8 cellular contexts compared by ENCODE assay signal in the genomic region with DNA sequence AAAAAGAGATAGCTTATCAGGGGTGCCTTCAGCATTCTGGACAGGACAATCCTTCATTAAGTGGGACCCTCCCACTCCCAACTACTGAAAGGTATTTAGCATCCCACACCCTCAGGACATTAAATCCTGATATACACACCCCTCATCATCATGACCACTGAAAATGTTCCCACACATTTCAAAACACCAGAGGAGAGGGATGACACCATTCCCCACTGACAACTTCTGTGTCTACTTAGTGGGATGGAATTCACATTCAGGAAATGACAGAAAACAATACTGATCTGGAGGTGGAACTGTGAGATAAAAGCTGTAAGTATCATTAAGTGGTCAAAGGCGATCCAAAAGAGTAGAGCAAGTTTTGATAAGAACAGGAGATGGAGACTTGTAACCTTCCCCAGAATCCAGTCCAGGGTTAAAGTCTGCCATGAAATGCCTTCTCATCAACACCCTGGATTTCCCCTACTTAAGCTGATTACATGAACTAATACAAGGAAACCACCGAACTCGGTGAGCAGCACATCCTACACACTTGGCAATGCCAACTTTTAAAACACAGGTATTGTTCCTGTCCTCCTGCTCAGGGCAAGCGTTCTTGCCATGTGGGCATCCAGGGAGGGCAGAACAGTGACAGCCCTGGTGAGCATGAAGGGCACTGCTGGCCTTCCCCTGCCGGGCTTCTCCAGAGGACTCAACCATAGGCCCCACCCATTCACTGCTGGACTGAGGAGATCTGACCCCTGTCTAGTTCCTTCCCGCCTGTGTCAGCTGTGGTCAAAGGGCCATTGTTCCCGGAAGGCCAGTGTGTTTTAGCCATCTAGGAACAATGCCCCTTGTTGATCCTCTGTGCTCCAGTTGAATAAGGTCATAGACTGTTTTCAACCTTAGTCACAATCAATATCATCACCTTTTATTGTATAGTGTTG.
DNase-seq lines count a peak whose midpoint lies in the region; ATAC-seq and TF ChIP-seq lines count a peak whose summit lies in the region.

No MANE protein-coding gene starts in this region.

- H3K27ac Mint-ChIP-seq in neural progenitor cell, result no peak overlapping the region

- H3F3A ChIP-seq in neural progenitor cell (ENCODE audit: low read depth), result no peaks in the 10 kb centered on the region

- peak overlapping the region; percentile 16 for H3K4me2 ChIP-seq in neural progenitor cell

- H3K36me3 ChIP-seq in neural progenitor cell, result no peaks in the 10 kb centered on the region
- H3K36me3 ChIP-seq in breast epithelium, result no peaks in the 10 kb centered on the region
- no peaks in the 10 kb centered on the region for H3K36me3 ChIP-seq in transverse colon

- intact Hi-C loops in breast epithelium (cut with DNase I; ENCODE audit: low total_unique reads) (no loop called here), transverse colon (cut with DNase I; ENCODE audit: low total_unique reads) (no loop called here)

- peaks cover 6% of the 10 kb centered on the region for H3K4me1 Mint-ChIP-seq in neural progenitor cell

- no peak for TF ChIP-seq POLR2A in breast epithelium (IDR thresholded peaks at IDR 0.05)
- TF ChIP-seq POLR2A in transverse colon (IDR thresholded peaks at IDR 0.05), result no peak

- TF ChIP-seq EP300 in transverse colon (IDR thresholded peaks at IDR 0.05; ENCODE audit: low read depth), result no peak

- H3K36me3 Mint-ChIP-seq in neural progenitor cell, result no peaks in the 10 kb centered on the region

- DNase-seq in anterior cingulate cortex (lab: John Stamatoyannopoulos, UW), result peak in 41 of 58 donors; percentile 13 to 81 (median 57)
- peak; percentile 55 for DNase-seq in neural progenitor cell (ENCODE audit: low spot score)
- no peak for DNase-seq in NK-92 treated with Interleukin-12 subunit alpha and Interleukin-12 subunit beta, amount 100 ng/mL, for 24 hours (lab: John Stamatoyannopoulos, UW)
- DNase-seq in breast epithelium (ENCODE audit: low spot score in 2 of 2), result no peak
- DNase-seq in transverse colon, result no peak

- H3K9ac ChIP-seq in neural progenitor cell, result no peak overlapping the region

- ATAC-seq in GM18867 (IDR thresholded peaks at IDR 0.05; ENCODE audit: unreplicated experiment), result peak; percentile 36
- peak; percentile 55 for ATAC-seq in HG02852 (IDR thresholded peaks at IDR 0.05; ENCODE audit: unreplicated experiment)
- no peak for ATAC-seq in HG03439 (IDR thresholded peaks at IDR 0.05; ENCODE audit: unreplicated experiment)

- no peak overlapping the region for H2AFZ ChIP-seq in neural progenitor cell (replicated peaks)

- in situ Hi-C loops in transverse colon (cut with MboI; ENCODE audit: low pct_ligation_motif_present in 1 of 4, low pct_unique_long_range_greater_than_20kb in 1 of 4, low sequenced_read_pairs in 3 of 4), result no loop called here

- H3K9me3 Mint-ChIP-seq in neural progenitor cell, result no peaks in the 10 kb centered on the region

- no peak overlapping the region for H3K4me3 Mint-ChIP-seq in neural progenitor cell

- H3K79me2 ChIP-seq in neural progenitor cell (ENCODE audit: low read depth), result no peaks in the 10 kb centered on the region

- H3K4me3 ChIP-seq in neural progenitor cell (no peak overlapping the region), breast epithelium (no peak overlapping the region), transverse colon (no peak overlapping the region)

- no peaks in the 10 kb centered on the region for H3K9me3 ChIP-seq in neural progenitor cell (ENCODE audit: low read depth)
- H3K9me3 ChIP-seq in breast epithelium, result no peaks in the 10 kb centered on the region
- no peaks in the 10 kb centered on the region for H3K9me3 ChIP-seq in transverse colon

- 65 to 68% methylated on average over 3 to 7 of the region's 7 CpGs for WGBS in transverse colon (ENCODE audit: low coverage in 1 of 2), 2 donors

- H3K27me3 Mint-ChIP-seq in neural progenitor cell (ENCODE audit: insufficient read depth, low read depth), result no peaks in the 10 kb centered on the region

- TF ChIP-seq CTCF in neural progenitor cell (IDR thresholded peaks at IDR 0.05) (no peak), breast epithelium (IDR thresholded peaks at IDR 0.05) (no peak), transverse colon (IDR thresholded peaks at IDR 0.05) (no peak)

- peaks cover 7% of the 10 kb centered on the region for H3K4me1 ChIP-seq in neural progenitor cell
- peaks cover 0 to 7% of the 10 kb centered on the region in 2 donors for H3K4me1 ChIP-seq in breast epithelium
- peaks cover 0 to 8% (median 0%) of the 10 kb centered on the region in 4 donors for H3K4me1 ChIP-seq in transverse colon

- no peaks in the 10 kb centered on the region for H3K27me3 ChIP-seq in neural progenitor cell
- no peaks in the 10 kb centered on the region for H3K27me3 ChIP-seq in breast epithelium
- H3K27me3 ChIP-seq in transverse colon, result no peaks in the 10 kb centered on the region

- H4K20me1 ChIP-seq in neural progenitor cell (ENCODE audit: low read depth), result no peaks in the 10 kb centered on the region

- no peak overlapping the region for H3K27ac ChIP-seq in neural progenitor cell
- peak overlapping the region in 1 of 2 donors; percentile 8 for H3K27ac ChIP-seq in breast epithelium
- no peak overlapping the region for H3K27ac ChIP-seq in transverse colon

Comparison
In these comparisons a context has a peak if more than half of its experiments do, and no peak if none do; other contexts are left out.
1. DNase-seq: peak in anterior cingulate cortex (41 of 58) and neural progenitor cell (single experiment); none in NK-92 treated with Interleukin-12 subunit alpha and Interleukin-12 subunit beta, amount 100 ng/mL, for 24 hours (single experiment), breast epithelium (0 of 2) and transverse colon (single experiment).